Comparison of ENCODE assay signal across 1 cellular context in genomic region chr21:43719748-43720538, GRCh38.
TF ChIP-seq lines count a peak whose summit lies in the region.

No MANE protein-coding gene starts in this region.

TF ChIP-seq in GM23338, 12 proteins besides CTCF, POLR2A, EP300 and RAD21 (continued from another document):
- no peak for TF ChIP-seq ZNF462 (CRISPR knock-in tag; IDR thresholded peaks at IDR 0.05)
- no peak for TF ChIP-seq CREB1 (CRISPR knock-in tag; IDR thresholded peaks at IDR 0.05; ENCODE audit: low read depth)
- TF ChIP-seq REST (IDR thresholded peaks at IDR 0.05; ENCODE audit: unreplicated experiment): no peak
- no peak for TF ChIP-seq ETS1 (IDR thresholded peaks at IDR 0.05)
